ENCODE assay signal across 13 cellular contexts in genomic region chr17:15454328-15454727, GRCh38.
"Had no signal": no experiment of that assay in that cellular context is flagged by ENCODE, and none has a peak within 500 bp of the region (broad histone marks: within the 10 kb centered on the region; RNA-seq: fewer than 3 reads in every experiment).

No MANE protein-coding gene starts in this region.

- H3K4me3 ChIP-seq: suprapubic skin had no signal

- H3K4me1 ChIP-seq: foreskin keratinocyte had no signal

- ATAC-seq: effector memory CD8-positive, alpha-beta T cell; foreskin keratinocyte; Right ventricle myocardium inferior had no signal

- DNase-seq: activated CD4-positive, alpha-beta T cell treated with anti-CD3 and anti-CD28 coated beads for 1 hour; activated CD4-positive, alpha-beta T cell treated with anti-CD3 and anti-CD28 coated beads, Interleukin-2, amount 50 U/mL, for 4 hours; activated naive CD4-positive, alpha-beta T cell treated with Interleukin-2 at 50 U/mL for 16 hours; activated naive CD8-positive, alpha-beta T cell treated with anti-CD3 and anti-CD28 coated beads, Interleukin-2, amount 10 ng/mL, durations not matched to agents 7 days and 5 days; activated T-cell treated with anti-CD3 and anti-CD28 coated beads for 4 hours; dermis blood vessel endothelial cell; effector memory CD8-positive, alpha-beta T cell; foreskin keratinocyte; stimulated activated CD4-positive, alpha-beta T cell treated with anti-CD3 and anti-CD28 coated beads, Interleukin-2, amount 100 ng/mL, for 24 hours; SW 1271; WERI-Rb-1 had no signal

- H3K27ac ChIP-seq: foreskin keratinocyte, suprapubic skin, WERI-Rb-1 had no signal

- H3K36me3 ChIP-seq: suprapubic skin, WERI-Rb-1 had no signal

- H3K27me3 ChIP-seq: foreskin keratinocyte, suprapubic skin had no signal

- H3K9me3 ChIP-seq: suprapubic skin had no signal
